Comparison of ENCODE assay signal across 8 cellular contexts in the genomic region with DNA sequence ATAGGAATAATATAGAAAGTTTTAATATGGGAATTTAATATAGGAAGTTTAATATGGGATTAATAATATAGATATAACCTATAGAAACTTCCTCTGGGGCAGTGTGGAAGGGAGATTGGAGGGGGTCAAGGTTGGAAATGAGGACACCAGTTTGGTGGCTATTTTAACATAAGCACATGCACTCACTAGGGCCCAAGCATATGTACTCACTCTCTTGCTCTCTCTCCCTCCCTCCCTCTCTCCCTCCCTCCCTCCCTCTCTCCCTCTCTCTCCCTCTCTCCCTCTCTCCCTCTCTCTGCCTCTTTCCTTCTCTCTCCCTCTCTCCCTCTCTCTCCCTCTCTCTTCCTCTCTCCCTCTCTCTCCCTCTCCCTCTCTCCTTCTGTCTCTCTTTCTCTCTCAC.
"Had no signal": no experiment of that assay in that cellular context is flagged by ENCODE, and none has a peak within 500 bp of the region (broad histone marks: within the 10 kb centered on the region; RNA-seq: fewer than 3 reads in every experiment).

No MANE protein-coding gene starts in this region.

- H3K4me3 ChIP-seq: GM12878 had no signal

- DNase-seq: GDM1, GF-D8 had no signal

- FAIRE-seq: G401.6, GM12878, GM12891, GM12892, GM18507, GM19239 had no signal
